In genomic region chr2:55138546-55139288, GRCh38 we compare ENCODE assay signal across 15 cellular contexts.
DNase-seq lines count a peak whose midpoint lies in the region; ATAC-seq, FAIRE-seq and TF ChIP-seq lines count a peak whose summit lies in the region.
"Had no signal": no experiment of that assay in that cellular context is flagged by ENCODE, and none has a peak within 500 bp of the region (broad histone marks: within the 10 kb centered on the region; RNA-seq: fewer than 3 reads in every experiment).

No MANE protein-coding gene starts in this region.

- no peak for TF ChIP-seq CTCF in K562 (IDR thresholded peaks at IDR 0.05 in 2 of 3, conservative IDR thresholded peaks at IDR 0.05 in 1 of 3; ENCODE audit: insufficient read depth in 2 of 3, low read depth in 1 of 3, low read length in 3 of 3)
- TF ChIP-seq CTCF in lower lobe of right lung (IDR thresholded peaks at IDR 0.05), result no peak

- H3K27ac ChIP-seq in K562 (ENCODE audit: extremely low read depth, low read depth, low read length) (no peak overlapping the region; the same call in 2 of the 3 replicates), lower lobe of right lung (peak overlapping the region; percentile 61), subcutaneous abdominal adipose tissue (ENCODE audit: low read depth, low read length) (peak overlapping the region; percentile 82)

- H3K9me3 ChIP-seq in K562 (replicated peaks; ENCODE audit: control insufficient read depth, insufficient read depth, low read depth, low read length), result no peaks in the 10 kb centered on the region; the same call in 1 of the 2 replicates
- H3K9me3 ChIP-seq in lower lobe of right lung, result no peaks in the 10 kb centered on the region
- H3K9me3 ChIP-seq in subcutaneous abdominal adipose tissue (ENCODE audit: control insufficient read depth in 5 of 5, low read length in 5 of 5), result no peaks in the 10 kb centered on the region
- H3K9me3 ChIP-seq: HAP-1 had no signal

- peak overlapping the region; percentile 1 to 73; a peak in 2 of 4 replicates for H3K9ac ChIP-seq in K562 (ENCODE audit: insufficient read depth in 1 of 2, low read depth in 2 of 2, low read length in 2 of 2)
- H3K9ac ChIP-seq in subcutaneous abdominal adipose tissue (ENCODE audit: low read length in 5 of 5), result no peak overlapping the region

- no peaks in the 10 kb centered on the region for H3K27me3 ChIP-seq in K562 (ENCODE audit: control insufficient read depth in 2 of 2, insufficient read depth in 2 of 2, low read length in 2 of 2)
- H3K27me3 ChIP-seq in lower lobe of right lung (ENCODE audit: low read depth), result no peaks in the 10 kb centered on the region
- no peaks in the 10 kb centered on the region for H3K27me3 ChIP-seq in subcutaneous abdominal adipose tissue (ENCODE audit: control insufficient read depth in 5 of 5, insufficient read depth in 4 of 5, low read length in 5 of 5)

- FAIRE-seq in K562 (lab: Jason Lieb, UNC), result no peak
- FAIRE-seq: astrocyte had no signal

- peaks cover 49 to 76% of the 10 kb centered on the region in 2 experiments for H3K4me1 ChIP-seq in K562 (replicated peaks in 1 of 2; ENCODE audit: control insufficient read depth in 2 of 2, insufficient read depth in 2 of 2, low read length in 2 of 2)
- peaks cover 57% of the 10 kb centered on the region for H3K4me1 ChIP-seq in lower lobe of right lung
- H3K4me1 ChIP-seq in subcutaneous abdominal adipose tissue (ENCODE audit: control insufficient read depth in 5 of 5, insufficient read depth in 5 of 5, low read length in 5 of 5), result peaks cover 7 to 42% (median 36%) of the 10 kb centered on the region in 5 donors

- H3K36me3 ChIP-seq in K562 (ENCODE audit: control insufficient read depth, insufficient read depth, low read length) (no peaks in the 10 kb centered on the region; the same call in 2 of the 3 replicates), lower lobe of right lung (no peaks in the 10 kb centered on the region), subcutaneous abdominal adipose tissue (ENCODE audit: control insufficient read depth in 5 of 5, insufficient read depth in 5 of 5, low read length in 5 of 5) (no peaks in the 10 kb centered on the region)
- H3K36me3 ChIP-seq: HAP-1 had no signal

- CTCF ChIA-PET in K562 (lab: Yijun Ruan, JAX; ENCODE audit: low intra/inter-chr PET ratio), result no interaction called here

- H4K20me1 ChIP-seq in K562 (replicated peaks; ENCODE audit: control insufficient read depth, insufficient read depth, low read length), result no peaks in the 10 kb centered on the region

- POLR2A ChIA-PET in K562 (lab: Yijun Ruan, JAX), result interaction anchor here (0.6 to 4.3 kb wide), 7 partner anchors 10 to 90 kb away, joined by 3 to 26 read pairs (median 10); partner anchors contain the start of gene RTN4

- no peak overlapping the region for H3K4me3 ChIP-seq in K562
- H3K4me3 ChIP-seq in lower lobe of right lung, result no peak overlapping the region
- no peak overlapping the region for H3K4me3 ChIP-seq in subcutaneous abdominal adipose tissue (ENCODE audit: low read depth in 1 of 5, low read length in 5 of 5)
- H3K4me3 ChIP-seq: HAP-1 had no signal

- H2AFZ ChIP-seq in K562 (ENCODE audit: low read depth, low read length), result peak overlapping the region; percentile 35; the same call in 1 of the 2 replicates

- H3K4me2 ChIP-seq in K562 (ENCODE audit: insufficient read depth, low read length), result peak overlapping the region; percentile 71

- TF ChIP-seq EP300 in K562 (IDR thresholded peaks at IDR 0.05; ENCODE audit: low read length), result no peak

- BruUV-seq in K562 (replicated peaks; lab: Mats Ljungman, UMichigan), result no TSS peak

- H3K9me1 ChIP-seq in K562 (ENCODE audit: control insufficient read depth, insufficient read depth, low read length), result no peaks in the 10 kb centered on the region

- ATAC-seq in K562, result no peak
- no peak for ATAC-seq in lower lobe of right lung
- no peak for ATAC-seq in GM18520 (IDR thresholded peaks at IDR 0.05; ENCODE audit: unreplicated experiment)
- ATAC-seq: activated CD8-positive, alpha-beta T cell treated with anti-CD3 and anti-CD28 coated beads, Interleukin-2, amount 10 ng/mL, durations not matched to agents 7 days and 5 days; activated T-helper 17 cell treated with anti-CD3 and anti-CD28 coated beads, Interleukin-2, amount 50 U/mL, for 72 hours; PC-3 had no signal

- no peaks in the 10 kb centered on the region for H3K79me2 ChIP-seq in K562 (ENCODE audit: control insufficient read depth, insufficient read depth, low read length)

- 44% methylated on average over 13 of the region's 13 CpGs for WGBS in K562 (ENCODE audit: insufficient coverage, low coverage, missing lambda C conversion rate)

- in situ Hi-C loops in K562 (cut with MboI), result no loop called here

- intact Hi-C loops in K562 (cut with micrococcal nuclease), result no loop called here
- intact Hi-C loops in lower lobe of right lung (cut with DNase I), result no loop called here

- TF ChIP-seq RAD21 in K562 (CRISPR knock-in tag; conservative IDR thresholded peaks at IDR 0.05 in 1 of 2, IDR thresholded peaks at IDR 0.05 in 1 of 2), result no peak

- DNase-seq in NCI-H1436 (lab: John Stamatoyannopoulos, UW), result peak; percentile 50
- no peak for DNase-seq in K562 (ENCODE audit: extremely low read depth in 1 of 4, low spot score in 3 of 4)
- no peak for DNase-seq in lower lobe of right lung
- DNase-seq in NCI-H1417 treated with DMSO at 0.1 percent for 48 hours (lab: John Stamatoyannopoulos, UW), result no peak
- no peak for DNase-seq in activated CD4-positive, CD25-positive, alpha-beta regulatory T cell treated with anti-CD3 and anti-CD28 coated beads, Interleukin-2, amount 50 U/mL, for 72 hours
- DNase-seq: activated CD8-positive, alpha-beta T cell treated with anti-CD3 and anti-CD28 coated beads, Interleukin-2, amount 10 ng/mL, durations not matched to agents 7 days and 5 days; NCI-H1105; NCI-H510A treated with DMSO at 0.1 percent for 48 hours; PC-3; stimulated activated CD4-positive, alpha-beta T cell treated with anti-CD3 and anti-CD28 coated beads, Interleukin-4, amount 100 ng/mL, for 4 hours had no signal

- no peak for TF ChIP-seq POLR2A in K562 (conservative IDR thresholded peaks at IDR 0.05)

TF ChIP-seq in K562, 482 proteins besides CTCF, POLR2A, EP300 and RAD21:
- no peak for TF ChIP-seq ZKSCAN3 (CRISPR knock-in tag; IDR thresholded peaks at IDR 0.05)
- TF ChIP-seq ZNF398 (CRISPR knock-in tag; IDR thresholded peaks at IDR 0.05), result no peak
- no peak for TF ChIP-seq NR1H2 (CRISPR knock-in tag; IDR thresholded peaks at IDR 0.05)
- TF ChIP-seq NR2C1 (IDR thresholded peaks at IDR 0.05), result no peak
- peak; percentile 49; the same call in 1 of the 2 replicates for TF ChIP-seq NR2C1 (tag; IDR thresholded peaks at IDR 0.05)
- TF ChIP-seq MEF2D (tag; conservative IDR thresholded peaks at IDR 0.05; ENCODE audit: low read depth), result 0 out of 2 replicates have a peak, but pooled peaks have one; percentile 31
- no peak for TF ChIP-seq PURB (CRISPR knock-in tag; IDR thresholded peaks at IDR 0.05; ENCODE audit: low read depth)

Comparison
In these comparisons a context has a peak if more than half of its experiments do, and no peak if none do; other contexts are left out.
1. H3K9ac ChIP-seq: peak in K562 (2 of 2); none in subcutaneous abdominal adipose tissue (0 of 5).